In the genomic region with DNA sequence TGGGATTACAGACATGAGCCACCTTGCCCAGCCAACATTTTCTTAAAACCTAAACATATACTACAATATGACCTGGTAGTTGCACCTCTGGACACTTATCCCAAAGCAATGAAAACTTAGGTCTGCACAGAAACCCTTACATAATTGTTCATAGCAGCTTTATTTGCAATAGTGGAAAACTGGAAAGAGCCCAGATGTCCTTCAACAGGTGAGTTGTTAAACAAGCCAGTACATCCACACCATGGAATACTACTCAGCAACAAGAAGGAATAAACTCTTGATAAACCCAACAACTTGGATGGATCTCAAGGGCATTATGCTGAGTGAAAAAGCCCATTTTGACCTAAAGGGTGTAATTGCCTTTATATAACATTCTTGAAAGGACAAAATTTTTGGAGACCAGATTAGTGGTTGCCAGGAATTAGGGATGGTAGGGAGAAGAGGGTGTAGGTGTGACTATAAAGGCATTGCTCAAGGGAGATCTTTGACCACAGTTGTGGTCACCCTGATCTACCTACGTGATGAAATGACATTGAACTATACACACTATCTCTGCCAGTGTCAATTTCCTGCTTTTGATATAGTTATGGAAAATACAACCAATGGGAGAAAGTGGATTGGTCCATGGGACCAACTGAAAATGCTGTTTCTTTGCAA, we compare ENCODE assay signal across 1 cellular context.
TF ChIP-seq lines count a peak whose summit lies in the region.

No MANE protein-coding gene starts in this region.

TF ChIP-seq in endothelial cell of umbilical vein, 7 proteins besides CTCF, POLR2A, EP300 and RAD21 (continued from another document):
- no peak for TF ChIP-seq JUN (IDR thresholded peaks at IDR 0.05; ENCODE audit: borderline replicate concordance, insufficient read depth, insufficient read length, low read depth)
- TF ChIP-seq POLR2AphosphoS5 (IDR thresholded peaks at IDR 0.05; ENCODE audit: insufficient read depth, low read depth, low read length), result no peak
- TF ChIP-seq GATA2 (IDR thresholded peaks at IDR 0.05; ENCODE audit: insufficient read depth, insufficient read length, low read depth, low read length), result no peak
- no peak for TF ChIP-seq FOS (IDR thresholded peaks at IDR 0.05; ENCODE audit: borderline replicate concordance, insufficient read depth, low read length)
- no peak for TF ChIP-seq EZH2 (IDR thresholded peaks at IDR 0.05; ENCODE audit: borderline replicate concordance, low read depth, low read length, severe bottlenecking)
- no peak for TF ChIP-seq MYC (IDR thresholded peaks at IDR 0.05; ENCODE audit: low read depth, low read length)
